9 cellular contexts compared by ENCODE assay signal in the genomic region with DNA sequence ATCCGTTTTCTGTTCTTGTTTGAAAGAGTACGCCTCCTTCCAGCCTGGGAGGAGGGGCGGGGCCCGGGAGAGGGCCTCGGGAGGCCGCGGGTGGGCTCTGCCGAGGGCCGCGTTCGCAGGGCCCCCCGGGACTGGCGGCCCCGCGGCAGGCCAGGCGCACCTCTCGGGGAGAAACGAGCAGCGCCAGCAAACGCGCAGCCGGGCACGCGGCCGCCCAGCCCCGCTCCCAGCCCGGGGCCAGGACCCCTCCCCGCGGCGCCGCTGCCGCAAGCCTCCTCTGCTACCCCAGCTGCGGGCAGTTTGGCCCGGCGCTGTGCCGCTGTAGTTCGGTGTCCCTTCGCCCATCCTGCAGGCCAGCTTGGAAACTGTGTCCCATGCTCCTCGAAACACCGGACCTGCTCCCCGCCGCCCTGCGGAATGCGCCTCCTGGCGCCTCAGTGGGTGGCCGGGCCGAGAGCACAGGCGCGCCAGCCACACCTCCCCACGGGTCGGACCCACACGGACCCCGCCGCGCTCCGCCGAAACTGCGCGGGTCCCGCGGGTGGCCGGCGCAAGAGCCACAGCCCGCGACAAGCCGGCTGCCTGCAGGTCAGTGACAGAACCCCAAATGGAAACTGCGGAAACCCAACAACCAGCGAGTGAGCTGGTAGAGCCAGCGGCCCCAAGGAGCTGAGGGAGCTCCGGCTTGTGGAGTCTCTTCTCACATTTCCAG. TPM values are rescaled to one million over a fixed set of nuclear protein-coding genes. Genes with fewer than 3 reads are reported as not detected.
DNase-seq lines count a peak whose midpoint lies in the region; ATAC-seq, FAIRE-seq and TF ChIP-seq lines count a peak whose summit lies in the region.
"Had no signal": no experiment of that assay in that cellular context is flagged by ENCODE, and none has a peak within 500 bp of the region (broad histone marks: within the 10 kb centered on the region; RNA-seq: fewer than 3 reads in every experiment).

No MANE protein-coding gene starts in this region.

- peaks cover 27% of the 10 kb centered on the region for H3K4me1 Mint-ChIP-seq in stimulated activated naive CD8-positive, alpha-beta T cell treated with anti-CD3 and anti-CD28 coated beads, Interleukin-15, Interleukin-2, amounts not matched to agents 100 ng/mL and 50 ng/mL, for 24 hours (ENCODE audit: low read depth)

- H3K4me3 ChIP-seq in coronary artery (peak overlapping the region; percentile 73), mucosa of stomach (ENCODE audit: low read length) (no peak overlapping the region)

- no peaks in the 10 kb centered on the region for H3K9me3 ChIP-seq in mucosa of stomach (ENCODE audit: control insufficient read depth, low read length)

- no peak for TF ChIP-seq CTCF in coronary artery (IDR thresholded peaks at IDR 0.05)

- peak overlapping the region; percentile 88 to 91 for H3K27ac ChIP-seq in coronary artery

- no peak for FAIRE-seq in frontal cortex (lab: Jason Lieb, UNC)

- H3K36me3 ChIP-seq in mucosa of stomach (ENCODE audit: control insufficient read depth, insufficient read depth, low read length): no peaks in the 10 kb centered on the region

- ATAC-seq in stimulated activated naive CD8-positive, alpha-beta T cell treated with anti-CD3 and anti-CD28 coated beads, Interleukin-15, Interleukin-2, amounts not matched to agents 100 U/mL and 50 U/mL, for 24 hours: no peak
- no peak for ATAC-seq in HG03442 (IDR thresholded peaks at IDR 0.05; ENCODE audit: unreplicated experiment)

- peaks cover 70% of the 10 kb centered on the region for H3K27me3 ChIP-seq in mucosa of stomach (ENCODE audit: control insufficient read depth, insufficient read depth, low read length)

- no peak overlapping the region for H3K27ac Mint-ChIP-seq in stimulated activated naive CD8-positive, alpha-beta T cell treated with anti-CD3 and anti-CD28 coated beads, Interleukin-15, Interleukin-2, amounts not matched to agents 100 ng/mL and 50 ng/mL, for 24 hours

- H3K9ac ChIP-seq in mucosa of stomach (ENCODE audit: low read length): peak overlapping the region; percentile 8

- peaks cover 71% of the 10 kb centered on the region for H3K27me3 Mint-ChIP-seq in stimulated activated naive CD8-positive, alpha-beta T cell treated with anti-CD3 and anti-CD28 coated beads, Interleukin-15, Interleukin-2, amounts not matched to agents 100 ng/mL and 50 ng/mL, for 24 hours

- no peaks in the 10 kb centered on the region for H3K36me3 Mint-ChIP-seq in stimulated activated naive CD8-positive, alpha-beta T cell treated with anti-CD3 and anti-CD28 coated beads, Interleukin-15, Interleukin-2, amounts not matched to agents 100 ng/mL and 50 ng/mL, for 24 hours (ENCODE audit: low read depth)

- H3K4me1 ChIP-seq in mucosa of stomach (ENCODE audit: control insufficient read depth, insufficient read depth, low read length): peaks cover 36% of the 10 kb centered on the region

- H3K9me3 Mint-ChIP-seq in stimulated activated naive CD8-positive, alpha-beta T cell treated with anti-CD3 and anti-CD28 coated beads, Interleukin-15, Interleukin-2, amounts not matched to agents 100 ng/mL and 50 ng/mL, for 24 hours: peaks cover 4% of the 10 kb centered on the region

- no peak for DNase-seq in stimulated activated naive CD8-positive, alpha-beta T cell treated with anti-CD3 and anti-CD28 coated beads, Interleukin-15, Interleukin-2, amounts not matched to agents 100 U/mL and 50 U/mL, for 24 hours
- DNase-seq in coronary artery (ENCODE audit: low spot score) (peak; percentile 77), NCI-H2171 treated with DMSO at 0.1 percent for 48 hours (lab: John Stamatoyannopoulos, UW) (no peak), frontal cortex (ENCODE audit: low spot score in 2 of 2) (no peak)
- no peak for DNase-seq in activated CD4-positive, alpha-beta T cell treated with anti-CD3 and anti-CD28 coated beads for 4 hours

- peak overlapping the region; percentile 80 for H3K4me3 Mint-ChIP-seq in stimulated activated naive CD8-positive, alpha-beta T cell treated with anti-CD3 and anti-CD28 coated beads, Interleukin-15, Interleukin-2, amounts not matched to agents 100 ng/mL and 50 ng/mL, for 24 hours

RNA-seq across cellular contexts. Expression of gene OCA2, which starts 2.2 kb away (rescaled TPM):
- total RNA-seq in frontal cortex: 4.5 TPM
- total RNA-seq: RPMI7951 had no signal
